In genomic region chr9:76302543-76302942, GRCh38 we compare ENCODE assay signal across 13 cellular contexts.
"Had no signal": no experiment of that assay in that cellular context is flagged by ENCODE, and none has a peak within 500 bp of the region (broad histone marks: within the 10 kb centered on the region; RNA-seq: fewer than 3 reads in every experiment).

No MANE protein-coding gene starts in this region.

- ATAC-seq: gastrocnemius medialis; naive thymus-derived CD8-positive, alpha-beta T cell had no signal

- DNase-seq: colonic mucosa; effector CD8-positive, alpha-beta T cell; endodermal cell; gastrocnemius medialis; kidney; left lung; nephron progenitor cell; occipital lobe; spleen; stimulated activated CD4-positive, alpha-beta T cell treated with anti-CD3 and anti-CD28 coated beads, Interleukin-2, amount 100 ng/mL, for 48 hours; stimulated activated naive B cell treated with anti-CD40 and anti-IgM and Interleukin-4, amounts not matched to agents 10 μg/mL and 1 μg/mL and 100 μg/mL, for 72 hours; upper lobe of left lung had no signal
